ENCODE assay signal across 12 cellular contexts in the genomic region with DNA sequence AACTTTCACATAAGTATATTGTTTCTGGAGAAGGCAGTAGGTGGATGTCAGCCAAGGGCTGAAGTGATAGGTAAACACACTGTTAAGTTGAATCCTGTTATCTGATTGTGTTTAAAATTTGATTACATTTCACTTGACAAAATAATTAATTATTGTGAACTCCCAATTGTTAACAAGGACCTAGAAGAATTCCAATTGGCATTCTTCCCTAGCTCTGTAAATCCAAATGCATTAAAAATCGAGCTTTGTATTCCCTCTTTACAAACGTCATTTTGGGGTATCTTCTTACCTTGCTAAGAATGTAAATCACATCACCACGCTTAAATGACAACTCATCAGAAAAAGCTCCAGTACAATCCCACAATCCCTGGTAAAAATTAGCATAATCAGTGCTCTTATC.
"Had no signal": no experiment of that assay in that cellular context is flagged by ENCODE, and none has a peak within 500 bp of the region (broad histone marks: within the 10 kb centered on the region; RNA-seq: fewer than 3 reads in every experiment).

No MANE protein-coding gene starts in this region.

- ATAC-seq: left cardiac atrium, lower lobe of right lung had no signal

- H3K4me3 Mint-ChIP-seq: activated B cell treated with CpG ODN at 0.5 μM for 24 hours; activated CD4-positive, alpha-beta T cell treated with anti-CD3 and anti-CD28 coated beads, Interleukin-2, amount 10 ng/mL, durations not matched to agents 7 days and 5 days; endodermal cell; naive B cell; stimulated activated naive CD8-positive, alpha-beta T cell treated with anti-CD3 and anti-CD28 coated beads, Interleukin-15, Interleukin-2, amounts not matched to agents 100 ng/mL and 50 ng/mL, for 24 hours had no signal

- H3K27me3 Mint-ChIP-seq: activated B cell treated with CpG ODN at 0.5 μM for 24 hours, naive B cell had no signal

- H3K9me3 Mint-ChIP-seq: activated B cell treated with CpG ODN at 0.5 μM for 24 hours; activated CD4-positive, alpha-beta T cell treated with anti-CD3 and anti-CD28 coated beads, Interleukin-2, amount 10 ng/mL, durations not matched to agents 7 days and 5 days; endodermal cell; naive B cell; stimulated activated naive CD8-positive, alpha-beta T cell treated with anti-CD3 and anti-CD28 coated beads, Interleukin-15, Interleukin-2, amounts not matched to agents 100 ng/mL and 50 ng/mL, for 24 hours had no signal

- DNase-seq: activated B cell treated with CpG ODN at 0.5 μM for 24 hours; activated CD4-positive, alpha-beta T cell treated with anti-CD3 and anti-CD28 coated beads, Interleukin-2, amount 10 ng/mL, durations not matched to agents 7 days and 5 days; activated CD8-positive, alpha-beta memory T cell treated with anti-CD3 and anti-CD28 coated beads for 24 hours; activated naive CD4-positive, alpha-beta T cell treated with anti-CD3 and anti-CD28 coated beads, Interleukin-2, amount 50 U/mL, for 16 hours; caudate nucleus; endodermal cell; foreskin fibroblast; left cardiac atrium; lower lobe of right lung; naive B cell; stimulated activated CD4-positive, alpha-beta T cell treated with anti-CD3 and anti-CD28 coated beads, Interleukin-2, amount 100 ng/mL, for 48 hours had no signal

- H3K27ac Mint-ChIP-seq: activated B cell treated with CpG ODN at 0.5 μM for 24 hours; activated CD4-positive, alpha-beta T cell treated with anti-CD3 and anti-CD28 coated beads, Interleukin-2, amount 10 ng/mL, durations not matched to agents 7 days and 5 days; endodermal cell; stimulated activated naive CD8-positive, alpha-beta T cell treated with anti-CD3 and anti-CD28 coated beads, Interleukin-15, Interleukin-2, amounts not matched to agents 100 ng/mL and 50 ng/mL, for 24 hours had no signal

- H3K36me3 Mint-ChIP-seq: naive B cell had no signal
